12 cellular contexts compared by ENCODE assay signal in genomic region chr20:25041813-25042530, GRCh38. TPM values are rescaled to one million over a fixed set of nuclear protein-coding genes. Genes with fewer than 3 reads are reported as not detected.
DNase-seq lines count a peak whose midpoint lies in the region; ATAC-seq, FAIRE-seq and TF ChIP-seq lines count a peak whose summit lies in the region.
"Had no signal": no experiment of that assay in that cellular context is flagged by ENCODE, and none has a peak within 500 bp of the region (broad histone marks: within the 10 kb centered on the region; RNA-seq: fewer than 3 reads in every experiment).

No MANE protein-coding gene starts in this region.

- H2AFZ ChIP-seq in osteoblast (ENCODE audit: low read length) = no peak overlapping the region

- TF ChIP-seq CTCF in osteoblast (IDR thresholded peaks at IDR 0.05; ENCODE audit: extremely low read depth, low read depth, low read length) = no peak

- no peaks in the 10 kb centered on the region for H3K79me2 ChIP-seq in osteoblast (ENCODE audit: insufficient read depth, low read length)

- peak overlapping the region; percentile 51 to 75 for H3K27ac ChIP-seq in esophagus (ENCODE audit: low read depth in 2 of 2, low read length in 1 of 2)
- H3K27ac ChIP-seq in osteoblast (ENCODE audit: low read depth, low read length) = no peak overlapping the region
- peak overlapping the region in 1 of 2 donors; percentile 18 for H3K27ac ChIP-seq in aorta (ENCODE audit: low read depth in 1 of 2, low read length in 2 of 2)
- H3K27ac ChIP-seq: foreskin keratinocyte had no signal

- H3K36me3 ChIP-seq in esophagus (ENCODE audit: control insufficient read depth in 2 of 2, insufficient read depth in 2 of 2, low read length in 1 of 2) (peaks cover 0 to 11% of the 10 kb centered on the region in 2 donors), osteoblast (ENCODE audit: insufficient read depth, low read length) (no peaks in the 10 kb centered on the region), aorta (ENCODE audit: control insufficient read depth in 1 of 2, insufficient read depth in 2 of 2, low read length in 1 of 2) (no peaks in the 10 kb centered on the region), MG63 (no peaks in the 10 kb centered on the region)

- DNase-seq in Right ventricle myocardium superior = peak; percentile 23
- no peak for DNase-seq in Right ventricle myocardium inferior (ENCODE audit: missing footprints)
- peak; percentile 75 for DNase-seq in osteoblast (ENCODE audit: insufficient read length, low spot score, missing footprints)
- peak; percentile 36 to 62 for DNase-seq in aorta
- DNase-seq in MG63 = no peak
- DNase-seq in GM19239 (ENCODE audit: insufficient read length, low spot score) = no peak
- DNase-seq in stimulated activated naive CD4-positive, alpha-beta T cell (lab: John Stamatoyannopoulos, UW) = no peak
- DNase-seq: foreskin keratinocyte had no signal

- H3K4me2 ChIP-seq in osteoblast (ENCODE audit: insufficient read depth, low read length) = no peak overlapping the region

- no peaks in the 10 kb centered on the region for H4K20me1 ChIP-seq in osteoblast (ENCODE audit: insufficient read depth, low read length)

- H3K27me3 ChIP-seq in esophagus (ENCODE audit: control insufficient read depth in 1 of 2, insufficient read depth in 2 of 2, low read length in 2 of 2) (no peaks in the 10 kb centered on the region), osteoblast (ENCODE audit: insufficient read depth, low read length) (no peaks in the 10 kb centered on the region), aorta (ENCODE audit: control insufficient read depth in 1 of 2, insufficient read depth in 2 of 2, low read length in 1 of 2) (no peaks in the 10 kb centered on the region), MG63 (no peaks in the 10 kb centered on the region)
- H3K27me3 ChIP-seq: foreskin keratinocyte had no signal

- intact Hi-C loops in Right ventricle myocardium superior (cut with DNase I) (no loop called here), Right ventricle myocardium inferior (cut with DNase I) (no loop called here), aorta (cut with DNase I) (loop anchor here in 1 of 2 donors (5.0 kb wide), 1 partner anchor 195 kb away; no protein-coding TSS in a partner anchor)

- WGBS in esophagus, 2 donors = 90 to 92% methylated on average over 21 of the region's 21 CpGs
- WGBS in aorta, 2 donors = 88 to 90% methylated on average over 21 of the region's 21 CpGs

- H3K4me3 ChIP-seq in esophagus (ENCODE audit: low read depth in 1 of 2, low read length in 2 of 2) (no peak overlapping the region), osteoblast (ENCODE audit: insufficient read depth, low read length) (no peak overlapping the region), aorta (ENCODE audit: low read length in 2 of 2) (no peak overlapping the region), MG63 (no peak overlapping the region)

- H3K9me3 ChIP-seq in esophagus (ENCODE audit: control insufficient read depth in 2 of 2, insufficient read depth in 1 of 2, low read depth in 1 of 2, low read length in 1 of 2) (no peaks in the 10 kb centered on the region), osteoblast (ENCODE audit: low read depth, low read length) (no peaks in the 10 kb centered on the region), aorta (ENCODE audit: control insufficient read depth, low read length) (no peaks in the 10 kb centered on the region), MG63 (no peaks in the 10 kb centered on the region)

- no peak for FAIRE-seq in GM19239 (lab: Jason Lieb, UNC)
- FAIRE-seq: G401.6 had no signal

- ATAC-seq in Right ventricle myocardium superior (ENCODE audit: poor library complexity) = no peak
- ATAC-seq in Right ventricle myocardium inferior = no peak
- no peak for ATAC-seq in aorta (ENCODE audit: low FRiP score)
- ATAC-seq: foreskin keratinocyte had no signal

- peaks cover 29 to 52% of the 10 kb centered on the region in 2 donors for H3K4me1 ChIP-seq in esophagus (ENCODE audit: control insufficient read depth in 2 of 2, insufficient read depth in 2 of 2, low read length in 1 of 2)
- peaks cover 10% of the 10 kb centered on the region for H3K4me1 ChIP-seq in osteoblast (ENCODE audit: insufficient read depth, low read length)
- peaks cover 0 to 11% of the 10 kb centered on the region in 2 donors for H3K4me1 ChIP-seq in aorta (ENCODE audit: control insufficient read depth in 1 of 2, insufficient read depth in 2 of 2, low read length in 2 of 2)
- H3K4me1 ChIP-seq: foreskin keratinocyte had no signal

RNA-seq across cellular contexts. Expression of gene ACSS1, which starts 16.0 kb away (rescaled TPM):
- total RNA-seq in Right ventricle myocardium superior (143 TPM), Right ventricle myocardium inferior (135 TPM), osteoblast (1.4 and 2.1 TPM in 2 replicates), aorta (10 to 100 TPM; 14.8 to 23.4 TPM)
- polyA plus RNA-seq in esophagus (1 to 10 TPM; 8.0 to 8.8 TPM), aorta (10 to 100 TPM in 1 of 2 donors, 1 to 10 TPM in 1; 7.6 to 21.8 TPM)
- 0.10 TPM in 1 of 2 replicates, not detected in the other for total RNA-seq in MG63 (2014; rRNA removed; shearing (Covaris generic); ENCODE audit: low replicate concordance)

RNA-seq across cellular contexts. Expression of gene VSX1, which starts 40.0 kb away (rescaled TPM):
- 0.30 TPM for total RNA-seq in Right ventricle myocardium superior
- total RNA-seq in Right ventricle myocardium inferior = 0.14 TPM
- polyA plus RNA-seq in esophagus = not detected
- not detected in 2 replicates for total RNA-seq in osteoblast
- total RNA-seq in aorta = not detected
- polyA plus RNA-seq in aorta = not detected
- not detected in 2 replicates for total RNA-seq in MG63 (2014; rRNA removed; shearing (Covaris generic); ENCODE audit: low replicate concordance)
- total RNA-seq: activated T-helper 2 cell treated with anti-CD3 and anti-CD28 coated beads, Interferon-gamma antibody, Interleukin-2, Interleukin-4, amounts not matched to agents 10 μg/mL and 5 μg/mL and 100 μg/mL, durations not matched to agents 14 hours and 24 hours and 36 hours; foreskin keratinocyte; ureter had no signal
- polyA plus RNA-seq: foreskin keratinocyte had no signal

RNA-seq across cellular contexts. Expression of gene APMAP, which starts 49.4 kb away (rescaled TPM):
- 23.2 TPM for total RNA-seq in Right ventricle myocardium superior
- total RNA-seq in Right ventricle myocardium inferior = 26.8 TPM
- 10 to 100 TPM in 1 of 2 donors, 1 to 10 TPM in 1; 9.6 to 20.5 TPM for polyA plus RNA-seq in esophagus
- 69.2 and 70.2 TPM in 2 replicates for total RNA-seq in osteoblast
- total RNA-seq in aorta = 10 to 100 TPM; 43.8 to 54.1 TPM
- polyA plus RNA-seq in aorta = 10 to 100 TPM; 23.4 to 37.8 TPM
- total RNA-seq in MG63 (2014; rRNA removed; shearing (Covaris generic); ENCODE audit: low replicate concordance) = 54.3 and 80.3 TPM in 2 replicates

Comparison
In these comparisons a context has a peak if more than half of its experiments do, and no peak if none do; other contexts are left out.
1. DNase-seq: peak in Right ventricle myocardium superior (single experiment), osteoblast (single experiment) and aorta (2 of 2); none in Right ventricle myocardium inferior (single experiment), MG63 (single experiment), GM19239 (single experiment) and stimulated activated naive CD4-positive, alpha-beta T cell (0 of 6).